ENCODE assay signal across 17 cellular contexts in genomic region chr5:116237917-116238502, GRCh38.
DNase-seq lines count a peak whose midpoint lies in the region; ATAC-seq, FAIRE-seq and TF ChIP-seq lines count a peak whose summit lies in the region.
"Had no signal": no experiment of that assay in that cellular context is flagged by ENCODE, and none has a peak within 500 bp of the region (broad histone marks: within the 10 kb centered on the region; RNA-seq: fewer than 3 reads in every experiment).

No MANE protein-coding gene starts in this region.

- ATAC-seq in GM21390 (IDR thresholded peaks at IDR 0.05; ENCODE audit: unreplicated experiment) = no peak
- ATAC-seq: esophagus mucosa, natural killer cell, upper lobe of right lung had no signal

- no peak overlapping the region for H3K9ac ChIP-seq in OCI-LY1 (ENCODE audit: low read length)

- no peak overlapping the region for H3K27ac Mint-ChIP-seq in endothelial cell (ENCODE audit: unreplicated experiment)
- H3K27ac Mint-ChIP-seq: natural killer cell had no signal

- H3K4me3 ChIP-seq in OCI-LY1 (ENCODE audit: low read depth, low read length, poor library complexity, severe bottlenecking) = no peak overlapping the region
- no peak overlapping the region for H3K4me3 ChIP-seq in retinal pigment epithelial cell (ENCODE audit: low read length)
- H3K4me3 ChIP-seq in small intestine (ENCODE audit: low read depth in 1 of 2, low read length in 2 of 2) = no peak overlapping the region
- H3K4me3 ChIP-seq: SJSA1, smooth muscle cell, upper lobe of right lung had no signal

- no peak overlapping the region for H2AFZ ChIP-seq in OCI-LY1 (ENCODE audit: low read length)

- H3K4me1 ChIP-seq in OCI-LY1 (ENCODE audit: insufficient read depth, low read length, severe bottlenecking) (no peaks in the 10 kb centered on the region), small intestine (ENCODE audit: control insufficient read depth in 2 of 2, insufficient read depth in 1 of 2, low read depth in 1 of 2, low read length in 1 of 2) (no peaks in the 10 kb centered on the region)
- H3K4me1 ChIP-seq: SJSA1, upper lobe of right lung had no signal

- no peak for FAIRE-seq in small intestine (lab: Jason Lieb, UNC)
- FAIRE-seq: astrocyte had no signal

- H3K4me2 ChIP-seq in OCI-LY1 (ENCODE audit: low read length) = no peak overlapping the region
- H3K4me2 ChIP-seq: smooth muscle cell had no signal

- H3K4me3 Mint-ChIP-seq in endothelial cell (ENCODE audit: unreplicated experiment) = no peak overlapping the region
- H3K4me3 Mint-ChIP-seq: natural killer cell had no signal

- no peaks in the 10 kb centered on the region for H3K9me3 Mint-ChIP-seq in endothelial cell (ENCODE audit: unreplicated experiment)
- H3K9me3 Mint-ChIP-seq: natural killer cell had no signal

- peaks cover 9% of the 10 kb centered on the region for H3K4me1 Mint-ChIP-seq in endothelial cell (ENCODE audit: unreplicated experiment)

- no peaks in the 10 kb centered on the region for H3K27me3 ChIP-seq in OCI-LY1 (ENCODE audit: insufficient read depth, low read length)
- no peaks in the 10 kb centered on the region for H3K27me3 ChIP-seq in small intestine (ENCODE audit: control insufficient read depth in 2 of 2, insufficient read depth in 2 of 2, low read length in 2 of 2)
- H3K27me3 ChIP-seq: SJSA1, upper lobe of right lung had no signal

- 96% methylated on average over 3 of the region's 3 CpGs for WGBS in small intestine, 3 donors

- H3F3A ChIP-seq in OCI-LY1 (ENCODE audit: insufficient read depth, low read length) = no peaks in the 10 kb centered on the region

- DNase-seq in NCI-H82 (lab: John Stamatoyannopoulos, UW) (peak; percentile 13), NCI-H82 treated with DMSO at 0.1 percent for 48 hours (lab: John Stamatoyannopoulos, UW; ENCODE audit: unreplicated experiment) (no peak), endothelial cell (ENCODE audit: low spot score) (no peak), retinal pigment epithelial cell (ENCODE audit: low read depth) (no peak), SIG-M5 (lab: John Stamatoyannopoulos, UW) (no peak), small intestine (no peak)
- DNase-seq: activated CD4-positive, CD25-positive, alpha-beta regulatory T cell; kidney glomerular epithelial cell; natural killer cell; NCI-H510A; upper lobe of right lung had no signal

- no peaks in the 10 kb centered on the region for H3K79me2 ChIP-seq in OCI-LY1 (ENCODE audit: insufficient read depth, low read length)

- H3K36me3 Mint-ChIP-seq in endothelial cell (ENCODE audit: low read depth, unreplicated experiment) = no peaks in the 10 kb centered on the region

- no peaks in the 10 kb centered on the region for H3K36me3 ChIP-seq in OCI-LY1 (ENCODE audit: insufficient read depth, low read length)
- H3K36me3 ChIP-seq in small intestine (ENCODE audit: control insufficient read depth in 2 of 2, insufficient read depth in 2 of 2, low read length in 2 of 2) = no peaks in the 10 kb centered on the region
- H3K36me3 ChIP-seq: SJSA1, upper lobe of right lung had no signal

- no peaks in the 10 kb centered on the region for H3K9me2 ChIP-seq in OCI-LY1 (ENCODE audit: low read depth, low read length)

- TF ChIP-seq CTCF in OCI-LY1 (IDR thresholded peaks at IDR 0.05; ENCODE audit: low read length) = peak; percentile 21; the same call in 1 of the 2 replicates
- TF ChIP-seq CTCF in endothelial cell (IDR thresholded peaks at IDR 0.05; ENCODE audit: unreplicated experiment) = peak; percentile 62
- peak; percentile 30 for TF ChIP-seq CTCF in retinal pigment epithelial cell (conservative IDR thresholded peaks at IDR 0.05; ENCODE audit: low read depth, low read length)

- H3K27ac ChIP-seq in OCI-LY1 (ENCODE audit: low read depth, low read length, poor library complexity, severe bottlenecking) (no peak overlapping the region), small intestine (ENCODE audit: low read depth in 1 of 2, low read length in 1 of 2) (no peak overlapping the region)
- H3K27ac ChIP-seq: SJSA1, upper lobe of right lung had no signal

- H3K9me3 ChIP-seq in OCI-LY1 (ENCODE audit: low read length) (no peaks in the 10 kb centered on the region), small intestine (ENCODE audit: control insufficient read depth, low read depth) (no peaks in the 10 kb centered on the region)
- H3K9me3 ChIP-seq: SJSA1, upper lobe of right lung had no signal

- H4K20me1 ChIP-seq in OCI-LY1 (ENCODE audit: insufficient read depth, low read length) = no peaks in the 10 kb centered on the region

- H3K27me3 Mint-ChIP-seq in endothelial cell (ENCODE audit: unreplicated experiment) = no peaks in the 10 kb centered on the region
